In the genomic region with DNA sequence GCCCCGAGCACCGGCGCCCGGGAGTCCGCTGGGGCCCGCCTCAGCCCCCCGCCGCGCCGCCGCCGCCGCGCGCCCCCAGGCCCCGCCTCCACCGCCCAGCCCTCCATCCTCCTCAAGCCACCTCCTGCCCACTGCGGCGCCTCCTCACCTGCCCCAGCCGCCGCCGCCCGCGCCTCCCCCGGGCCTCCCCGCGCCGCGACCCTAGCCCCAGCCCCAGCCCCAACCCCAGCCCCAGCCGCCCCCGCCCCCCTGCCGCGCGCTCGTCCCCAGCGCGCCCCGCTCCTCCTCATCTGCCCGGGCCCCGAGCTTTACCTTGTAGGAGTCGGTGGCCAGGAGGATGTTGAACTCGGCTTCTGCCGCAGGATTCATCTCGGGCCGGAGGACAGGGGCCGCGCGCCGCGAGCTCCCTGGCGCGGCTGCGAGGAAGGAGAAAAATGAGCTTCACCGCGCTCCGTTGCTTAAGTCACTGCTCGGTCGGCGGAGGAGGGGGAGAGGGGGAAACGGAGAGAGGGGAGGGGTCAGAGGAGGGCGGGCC, we compare ENCODE assay signal across 8 cellular contexts. TPM values are rescaled to one million over a fixed set of nuclear protein-coding genes. Genes with fewer than 3 reads are reported as not detected.
DNase-seq lines count a peak whose midpoint lies in the region; ATAC-seq and TF ChIP-seq lines count a peak whose summit lies in the region.

A gene (minus strand): TSS at position 468 of the 535 bp plus-strand sequence. CDS start 99 bp downstream, at position 369.

- H3K4me3 ChIP-seq in astrocyte of the spinal cord (ENCODE audit: low read depth, low read length) (peak within 1 kb of the TSS; percentile 82), iPS-18c (ENCODE audit: insufficient read depth, low read depth, low read length) (peak within 1 kb of the TSS; percentile 77)

- in situ Hi-C loops in astrocyte of the spinal cord (cut with HindIII; ENCODE audit: low sequenced_read_pairs): no loop called here

- peak; percentile 87 for DNase-seq in activated effector memory CD4-positive, alpha-beta T cell treated with anti-CD3 and anti-CD28 coated beads, Interleukin-2, amount 50 U/mL, for 16 hours
- no peak for DNase-seq in activated effector memory CD4-positive, alpha-beta T cell treated with Interleukin-2 at 50 U/mL for 16 hours
- no peak for DNase-seq in astrocyte of the spinal cord (ENCODE audit: low read depth, low spot score)
- peak; percentile 69 to 71 for DNase-seq in stimulated activated CD4-positive, alpha-beta T cell treated with anti-CD3 and anti-CD28 coated beads, Interleukin-2, amount 100 ng/mL, for 24 hours
- DNase-seq in DMS114 treated with DMSO at 0.1 percent for 48 hours (lab: John Stamatoyannopoulos, UW; ENCODE audit: unreplicated experiment): no peak

- no peaks in the 10 kb centered on the region for H3K9me3 ChIP-seq in iPS-18c (ENCODE audit: control insufficient read depth, insufficient read depth, low read length)

- ATAC-seq in HG03025 (IDR thresholded peaks at IDR 0.05; ENCODE audit: low FRiP score, unreplicated experiment): peak; percentile 26

- TF ChIP-seq CTCF in astrocyte of the spinal cord (IDR thresholded peaks at IDR 0.05; ENCODE audit: low read depth, low read length): no peak

TF ChIP-seq in PFSK-1, 5 proteins besides CTCF, POLR2A, EP300 and RAD21:
- no peak for TF ChIP-seq FOXP2 (optimal IDR thresholded peaks at IDR 0.05; ENCODE audit: borderline replicate concordance, extremely low read depth, extremely low read length, insufficient read depth)
- TF ChIP-seq SIN3A (IDR thresholded peaks at IDR 0.05; ENCODE audit: borderline replicate concordance, insufficient read depth, low read length): 0 out of 2 replicates have a peak, but pooled peaks have one; percentile 16
- peak; percentile 58; the same call in 1 of the 2 replicates for TF ChIP-seq TAF1 (IDR thresholded peaks at IDR 0.05; ENCODE audit: borderline replicate concordance, insufficient read depth, low read length)
- no peak for TF ChIP-seq POLR2AphosphoS5 (IDR thresholded peaks at IDR 0.05; ENCODE audit: low read depth, low read length)
- TF ChIP-seq, protein P1, sequence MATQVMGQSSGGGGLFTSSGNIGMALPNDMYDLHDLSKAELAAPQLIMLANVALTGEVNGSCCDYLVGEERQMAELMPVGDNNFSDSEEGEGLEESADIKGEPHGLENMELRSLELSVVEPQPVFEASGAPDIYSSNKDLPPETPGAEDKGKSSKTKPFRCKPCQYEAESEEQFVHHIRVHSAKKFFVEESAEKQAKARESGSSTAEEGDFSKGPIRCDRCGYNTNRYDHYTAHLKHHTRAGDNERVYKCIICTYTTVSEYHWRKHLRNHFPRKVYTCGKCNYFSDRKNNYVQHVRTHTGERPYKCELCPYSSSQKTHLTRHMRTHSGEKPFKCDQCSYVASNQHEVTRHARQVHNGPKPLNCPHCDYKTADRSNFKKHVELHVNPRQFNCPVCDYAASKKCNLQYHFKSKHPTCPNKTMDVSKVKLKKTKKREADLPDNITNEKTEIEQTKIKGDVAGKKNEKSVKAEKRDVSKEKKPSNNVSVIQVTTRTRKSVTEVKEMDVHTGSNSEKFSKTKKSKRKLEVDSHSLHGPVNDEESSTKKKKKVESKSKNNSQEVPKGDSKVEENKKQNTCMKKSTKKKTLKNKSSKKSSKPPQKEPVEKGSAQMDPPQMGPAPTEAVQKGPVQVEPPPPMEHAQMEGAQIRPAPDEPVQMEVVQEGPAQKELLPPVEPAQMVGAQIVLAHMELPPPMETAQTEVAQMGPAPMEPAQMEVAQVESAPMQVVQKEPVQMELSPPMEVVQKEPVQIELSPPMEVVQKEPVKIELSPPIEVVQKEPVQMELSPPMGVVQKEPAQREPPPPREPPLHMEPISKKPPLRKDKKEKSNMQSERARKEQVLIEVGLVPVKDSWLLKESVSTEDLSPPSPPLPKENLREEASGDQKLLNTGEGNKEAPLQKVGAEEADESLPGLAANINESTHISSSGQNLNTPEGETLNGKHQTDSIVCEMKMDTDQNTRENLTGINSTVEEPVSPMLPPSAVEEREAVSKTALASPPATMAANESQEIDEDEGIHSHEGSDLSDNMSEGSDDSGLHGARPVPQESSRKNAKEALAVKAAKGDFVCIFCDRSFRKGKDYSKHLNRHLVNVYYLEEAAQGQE (IDR thresholded peaks at IDR 0.05; ENCODE audit: insufficient read depth in 1 of 2, low read depth in 2 of 2, low read length in 2 of 2): 0 out of 4 replicates have a peak, but pooled peaks of 1 of the 2 experiments have one; percentile 7

RNA-seq across cellular contexts. Expression of the gene that starts here (rescaled TPM):
- polyA plus RNA-seq in PFSK-1 (2012; ENCODE audit: insufficient read length, low read depth): 84.1 TPM

Comparison
In these comparisons a context has a peak if more than half of its experiments do, and no peak if none do; other contexts are left out.
1. DNase-seq: peak in activated effector memory CD4-positive, alpha-beta T cell treated with anti-CD3 and anti-CD28 coated beads, Interleukin-2, amount 50 U/mL, for 16 hours (single experiment) and stimulated activated CD4-positive, alpha-beta T cell treated with anti-CD3 and anti-CD28 coated beads, Interleukin-2, amount 100 ng/mL, for 24 hours (2 of 2); none in activated effector memory CD4-positive, alpha-beta T cell treated with Interleukin-2 at 50 U/mL for 16 hours (single experiment), astrocyte of the spinal cord (single experiment) and DMS114 treated with DMSO at 0.1 percent for 48 hours (single experiment).